Comparison of ENCODE assay signal across 14 cellular contexts in genomic region chr3:169305460-169305859, GRCh38.
DNase-seq lines count a peak whose midpoint lies in the region; ATAC-seq and TF ChIP-seq lines count a peak whose summit lies in the region.
"Had no signal": no experiment of that assay in that cellular context is flagged by ENCODE, and none has a peak within 500 bp of the region (broad histone marks: within the 10 kb centered on the region; RNA-seq: fewer than 3 reads in every experiment).

No MANE protein-coding gene starts in this region.

- peak overlapping the region; percentile 60 for H3K27ac ChIP-seq in colonic mucosa
- H3K27ac ChIP-seq: BLaER1 treated with 17β-estradiol and CSF1 and Interleukin-3, amounts not matched to agents 10 nM and 100 nM had no signal

- DNase-seq in NCI-H1417 (lab: John Stamatoyannopoulos, UW) (peak in 2 of 3 experiments; percentile 11 to 45), NCI-H1417 treated with DMSO at 0.1 percent for 48 hours (lab: John Stamatoyannopoulos, UW) (no peak), HuH-7 (ENCODE audit: low spot score) (peak; percentile 69), colonic mucosa (peak; percentile 58), mucosa of gallbladder (ENCODE audit: low spot score) (peak; percentile 34), SHP77 treated with DMSO at 0.1 percent for 48 hours (lab: John Stamatoyannopoulos, UW) (no peak)
- DNase-seq in stimulated activated CD4-positive, alpha-beta T cell treated with anti-CD3 and anti-CD28 coated beads, Interleukin-2, amount 100 ng/mL, for 24 hours, result no peak
- DNase-seq: H9, NCI-H1930, NCI-H226, NCI-H774, SIG-M5 had no signal

- no peaks in the 10 kb centered on the region for H3K9me3 ChIP-seq in colonic mucosa
- H3K9me3 ChIP-seq: BLaER1 treated with 17β-estradiol and CSF1 and Interleukin-3, amounts not matched to agents 10 nM and 100 nM had no signal

- H3K9ac ChIP-seq in colonic mucosa (ENCODE audit: low read depth in 2 of 2, low read length in 2 of 2), result no peak overlapping the region
- H3K9ac ChIP-seq: BLaER1 treated with 17β-estradiol and CSF1 and Interleukin-3, amounts not matched to agents 10 nM and 100 nM had no signal

- no peaks in the 10 kb centered on the region for H3K27me3 ChIP-seq in colonic mucosa
- H3K27me3 ChIP-seq: BLaER1 treated with 17β-estradiol and CSF1 and Interleukin-3, amounts not matched to agents 10 nM and 100 nM had no signal

- no peak overlapping the region for H3K4me3 ChIP-seq in colonic mucosa
- H3K4me3 ChIP-seq: BLaER1 treated with 17β-estradiol and CSF1 and Interleukin-3, amounts not matched to agents 10 nM and 100 nM had no signal

- TF ChIP-seq CTCF in colonic mucosa (IDR thresholded peaks at IDR 0.05), result no peak

- no peaks in the 10 kb centered on the region for H3K36me3 ChIP-seq in colonic mucosa
- H3K36me3 ChIP-seq: BLaER1 treated with 17β-estradiol and CSF1 and Interleukin-3, amounts not matched to agents 10 nM and 100 nM had no signal

- ATAC-seq in HG02885 (IDR thresholded peaks at IDR 0.05; ENCODE audit: poor library complexity, unreplicated experiment), result no peak

- H3K4me1 ChIP-seq in colonic mucosa, result no peaks in the 10 kb centered on the region
- H3K4me1 ChIP-seq: BLaER1 treated with 17β-estradiol and CSF1 and Interleukin-3, amounts not matched to agents 10 nM and 100 nM had no signal

- intact Hi-C loops in colonic mucosa (cut with DNase I), result no loop called here

Comparison
In these comparisons a context has a peak if more than half of its experiments do, and no peak if none do; other contexts are left out.
1. DNase-seq: peak in NCI-H1417 (2 of 3), HuH-7 (single experiment), colonic mucosa (single experiment) and mucosa of gallbladder (single experiment); none in NCI-H1417 treated with DMSO at 0.1 percent for 48 hours (single experiment), SHP77 treated with DMSO at 0.1 percent for 48 hours (single experiment) and stimulated activated CD4-positive, alpha-beta T cell treated with anti-CD3 and anti-CD28 coated beads, Interleukin-2, amount 100 ng/mL, for 24 hours (0 of 2).